ENCODE assay signal across 18 cellular contexts in the genomic region with DNA sequence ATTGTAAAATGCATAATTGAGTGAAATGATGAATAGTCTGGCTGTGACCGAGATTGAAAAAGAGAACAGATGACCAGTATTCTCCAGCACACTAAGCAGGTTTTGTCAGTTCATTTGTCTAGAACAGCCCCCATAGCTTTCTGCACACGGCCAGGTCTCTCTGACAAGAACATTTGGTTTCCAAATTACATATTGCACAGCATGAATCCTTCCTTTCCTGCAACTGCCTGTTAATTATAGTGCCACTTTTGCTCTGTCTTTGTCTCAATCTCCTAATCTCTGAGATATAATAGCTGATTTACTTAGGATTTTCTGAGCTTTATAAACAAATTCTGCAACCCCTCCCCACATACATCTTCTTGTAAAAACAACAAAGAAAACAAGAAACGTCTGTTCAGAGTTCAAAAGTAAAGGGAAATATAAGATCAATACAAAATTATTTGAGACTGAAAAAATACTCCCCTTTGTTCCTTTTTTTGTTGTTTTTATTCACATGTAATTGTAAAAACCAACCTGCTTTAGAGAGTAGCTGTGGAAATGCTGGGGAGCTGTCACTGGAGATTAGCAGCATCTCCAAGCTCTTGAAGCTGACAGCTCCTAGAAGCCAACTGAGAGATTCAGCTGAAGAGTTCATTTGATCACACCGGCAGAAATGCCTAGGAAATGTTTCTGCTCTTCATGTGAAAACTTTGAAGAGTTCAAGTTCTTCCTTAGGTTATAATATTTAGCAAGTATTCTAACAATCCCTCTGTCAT.
"Had no signal": no experiment of that assay in that cellular context is flagged by ENCODE, and none has a peak within 500 bp of the region (broad histone marks: within the 10 kb centered on the region; RNA-seq: fewer than 3 reads in every experiment).

No MANE protein-coding gene starts in this region.

- FAIRE-seq: endometrium had no signal

- H3K4me3 ChIP-seq: coronary artery, lower lobe of right lung, spleen had no signal

- DNase-seq: activated CD4-positive, alpha-beta T cell treated with anti-CD3 and anti-CD28 coated beads for 36 hours; activated CD4-positive, alpha-beta T cell treated with anti-CD3 and anti-CD28 coated beads, Interleukin-2, amount 50 U/mL, for 48 hours; amniotic stem cell; erythroblast; foreskin melanocyte; hypothalamus; islet precursor cell; lower lobe of right lung; natural killer cell; occipital lobe; posterior cingulate gyrus; spleen; stimulated activated naive CD4-positive, alpha-beta T cell; T-helper 2 cell had no signal

- H3K36me3 Mint-ChIP-seq: activated naive CD8-positive, alpha-beta T cell; natural killer cell had no signal

- H3K9me3 ChIP-seq: lower lobe of right lung, spleen had no signal

- H3K4me1 Mint-ChIP-seq: activated CD4-positive, alpha-beta T cell treated with anti-CD3 and anti-CD28 coated beads for 36 hours; natural killer cell had no signal

- H3K27me3 Mint-ChIP-seq: activated CD4-positive, alpha-beta T cell treated with anti-CD3 and anti-CD28 coated beads for 36 hours; activated naive CD8-positive, alpha-beta T cell had no signal

- H3K27me3 ChIP-seq: spleen had no signal

- H3K4me1 ChIP-seq: lower lobe of right lung, spleen had no signal

- H3K27ac ChIP-seq: coronary artery, lower lobe of right lung, spleen, VCaP had no signal

- H3K36me3 ChIP-seq: lower lobe of right lung, spleen had no signal

- ATAC-seq: activated CD4-positive, alpha-beta T cell treated with anti-CD3 and anti-CD28 coated beads for 36 hours; lower lobe of right lung; natural killer cell had no signal

- H3K4me3 Mint-ChIP-seq: activated CD4-positive, alpha-beta T cell treated with anti-CD3 and anti-CD28 coated beads for 36 hours; activated naive CD8-positive, alpha-beta T cell; natural killer cell had no signal
